Comparison of ENCODE assay signal across 7 cellular contexts in the genomic region with DNA sequence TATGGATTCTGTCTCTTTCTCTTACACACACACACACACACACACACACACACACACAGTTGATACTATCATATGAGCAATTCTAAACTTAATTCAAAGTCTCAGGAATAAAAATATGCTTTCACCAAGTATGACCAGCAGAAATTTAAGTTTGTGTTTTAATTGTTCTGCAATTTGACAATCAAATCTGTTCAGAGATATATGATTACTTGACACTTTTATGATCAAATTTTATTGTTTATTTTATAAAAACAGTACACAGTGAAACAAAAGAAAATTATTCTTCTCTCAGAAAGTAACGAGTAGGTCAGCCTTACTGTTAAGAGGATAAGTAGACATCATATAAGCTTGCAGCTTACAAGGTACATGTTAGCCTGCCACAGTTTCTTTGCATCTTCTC.
"Had no signal": no experiment of that assay in that cellular context is flagged by ENCODE, and none has a peak within 500 bp of the region (broad histone marks: within the 10 kb centered on the region; RNA-seq: fewer than 3 reads in every experiment).

No MANE protein-coding gene starts in this region.

- H3K4me1 Mint-ChIP-seq: IgD-negative memory B cell had no signal

- DNase-seq: IMR-90, KBM-7, KG1 had no signal

- H3K27ac Mint-ChIP-seq: IgD-negative memory B cell had no signal

- H3K4me3 Mint-ChIP-seq: IgD-negative memory B cell had no signal

- H3K4me2 ChIP-seq: KMS-11 had no signal

- H3K27ac ChIP-seq: HL-60, KMS-11 had no signal

- H3K9ac ChIP-seq: KMS-11 had no signal

- FAIRE-seq: HTR-8/SVneo had no signal
